In the genomic region with DNA sequence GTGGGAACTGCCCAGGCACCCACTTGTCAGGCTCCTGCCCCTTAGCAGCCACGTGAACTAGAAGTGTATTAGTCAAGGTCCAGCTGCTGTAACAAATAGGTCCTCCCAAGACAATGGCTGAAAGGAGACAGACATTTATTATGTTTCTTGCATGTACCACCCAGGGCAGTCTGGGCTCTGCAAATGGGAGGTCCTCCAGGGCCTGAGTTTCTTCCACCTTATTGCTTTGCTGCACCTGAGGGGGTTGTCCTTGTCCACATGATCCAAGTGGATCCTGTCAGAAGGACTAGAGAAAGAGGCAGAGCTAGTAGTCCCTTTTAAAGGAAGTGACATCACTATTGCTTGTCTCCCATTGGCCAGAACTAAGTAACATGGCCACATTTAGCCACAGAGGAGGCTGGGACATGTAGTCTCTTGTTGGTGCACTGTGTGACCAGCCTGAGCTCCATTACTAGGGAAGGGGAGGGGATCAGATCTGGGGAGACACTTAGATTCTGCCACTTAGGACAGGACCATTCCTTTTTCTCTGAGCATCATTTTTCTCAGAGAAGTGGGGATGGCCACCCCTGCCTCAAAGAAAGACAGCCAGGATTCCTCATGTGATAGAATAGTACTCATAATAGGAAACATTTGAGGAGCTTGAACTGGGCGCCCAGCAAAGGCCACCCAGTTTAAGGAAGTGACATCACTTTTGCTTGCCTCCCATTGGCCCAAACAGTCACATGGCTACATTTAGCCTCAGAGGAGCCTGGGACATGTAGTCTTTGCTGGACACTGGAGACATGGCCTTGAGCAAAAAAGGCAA, we compare ENCODE assay signal across 8 cellular contexts. TPM values are rescaled to one million over a fixed set of nuclear protein-coding genes. Genes with fewer than 3 reads are reported as not detected.
A peak's percentile ranks its signal among the peaks of the same experiment; 100 is the strongest.
DNase-seq lines count a peak whose midpoint lies in the region; ATAC-seq and TF ChIP-seq lines count a peak whose summit lies in the region.

No MANE protein-coding gene starts in this region.

- TF ChIP-seq CTCF in MCF 10A (IDR thresholded peaks at IDR 0.05; ENCODE audit: unreplicated experiment) (no peak), breast epithelium (IDR thresholded peaks at IDR 0.05) (no peak), chondrocyte (IDR thresholded peaks at IDR 0.05) (no peak)

- CTCF ChIA-PET in MCF 10A (lab: Yijun Ruan, JAX): interaction anchor here (0.6 to 1.2 kb wide), 5 partner anchors 18 to 643 kb away, joined by 3 to 4 read pairs (median 3); a partner anchor contains a TSS
- CTCF ChIA-PET in activated CD4-positive, alpha-beta memory T cell treated with anti-CD3 and anti-CD28 coated beads for 36 hours (lab: Charles Lee): interaction anchor here (0.6 to 1.7 kb wide), 5 partner anchors 14 to 1156 kb away, joined by 3 to 4 read pairs (median 3); a partner anchor contains a TSS

- TF ChIP-seq POLR2A in breast epithelium (IDR thresholded peaks at IDR 0.05): no peak

- BruUV-seq in MCF 10A (replicated peaks; lab: Mats Ljungman, UMichigan): no TSS peak

- H3K27ac Mint-ChIP-seq in MCF 10A (ENCODE audit: low read depth, unreplicated experiment) (no peak overlapping the region), chondrocyte (ENCODE audit: unreplicated experiment) (no peak overlapping the region)
- peak overlapping the region; percentile 51 for H3K27ac Mint-ChIP-seq in activated CD4-positive, alpha-beta memory T cell treated with anti-CD3 and anti-CD28 coated beads for 36 hours

- DNase-seq in MCF 10A (ENCODE audit: unreplicated experiment) (peak; percentile 48), breast epithelium (ENCODE audit: low spot score in 2 of 2) (no peak), NCI-H2171 (lab: John Stamatoyannopoulos, UW) (peak; percentile 47), iPS-NIHi11 (ENCODE audit: low spot score) (peak; percentile 64), chondrocyte (ENCODE audit: low spot score) (no peak)
- DNase-seq in activated CD4-positive, alpha-beta memory T cell treated with anti-CD3 and anti-CD28 coated beads for 36 hours: peak; percentile 56

- H3K27me3 Mint-ChIP-seq in MCF 10A (ENCODE audit: insufficient read depth, unreplicated experiment): no peaks in the 10 kb centered on the region
- no peaks in the 10 kb centered on the region for H3K27me3 Mint-ChIP-seq in activated CD4-positive, alpha-beta memory T cell treated with anti-CD3 and anti-CD28 coated beads for 36 hours
- no peaks in the 10 kb centered on the region for H3K27me3 Mint-ChIP-seq in chondrocyte (ENCODE audit: low read depth)

- peaks cover 0 to 6% of the 10 kb centered on the region in 2 donors for H3K9me3 ChIP-seq in breast epithelium

- H3K36me3 Mint-ChIP-seq in MCF 10A (ENCODE audit: insufficient read depth, unreplicated experiment) (peaks cover 69% of the 10 kb centered on the region), chondrocyte (ENCODE audit: low read depth) (peaks cover 39% of the 10 kb centered on the region)
- peaks cover 34% of the 10 kb centered on the region for H3K36me3 Mint-ChIP-seq in activated CD4-positive, alpha-beta memory T cell treated with anti-CD3 and anti-CD28 coated beads for 36 hours

- H3K4me1 ChIP-seq in breast epithelium: no peaks in the 10 kb centered on the region

- ATAC-seq in HG02623 (IDR thresholded peaks at IDR 0.05; ENCODE audit: unreplicated experiment): no peak
- no peak for ATAC-seq in GM21717 (IDR thresholded peaks at IDR 0.05; ENCODE audit: unreplicated experiment)

- intact Hi-C loops in MCF 10A (cut with micrococcal nuclease): no loop called here
- intact Hi-C loops in breast epithelium (cut with DNase I; ENCODE audit: low total_unique reads): no loop called here
- intact Hi-C loops in activated CD4-positive, alpha-beta memory T cell treated with anti-CD3 and anti-CD28 coated beads for 36 hours (cut with micrococcal nuclease): no loop called here

- H3K4me3 Mint-ChIP-seq in MCF 10A (ENCODE audit: unreplicated experiment): no peak overlapping the region
- H3K4me3 Mint-ChIP-seq in activated CD4-positive, alpha-beta memory T cell treated with anti-CD3 and anti-CD28 coated beads for 36 hours: no peak overlapping the region
- no peak overlapping the region for H3K4me3 Mint-ChIP-seq in chondrocyte (ENCODE audit: unreplicated experiment)

- peaks cover 7% of the 10 kb centered on the region for H3K36me3 ChIP-seq in breast epithelium

- H3K27ac ChIP-seq in breast epithelium: no peak overlapping the region

- no peak overlapping the region for H3K4me3 ChIP-seq in breast epithelium

- no peaks in the 10 kb centered on the region for H3K4me1 Mint-ChIP-seq in MCF 10A (ENCODE audit: insufficient read depth, unreplicated experiment)
- no peaks in the 10 kb centered on the region for H3K4me1 Mint-ChIP-seq in activated CD4-positive, alpha-beta memory T cell treated with anti-CD3 and anti-CD28 coated beads for 36 hours (ENCODE audit: low read depth)
- no peaks in the 10 kb centered on the region for H3K4me1 Mint-ChIP-seq in chondrocyte (ENCODE audit: low read depth)

- no peaks in the 10 kb centered on the region for H3K27me3 ChIP-seq in breast epithelium

- POLR2A ChIA-PET in MCF 10A (lab: Yijun Ruan, JAX): no interaction called here
- POLR2A ChIA-PET in activated CD4-positive, alpha-beta memory T cell treated with anti-CD3 and anti-CD28 coated beads for 36 hours (lab: Charles Lee): interaction anchor here (0.6 kb wide), 1 partner anchor 12 kb away, joined by 5 read pairs; no protein-coding TSS in a partner anchor

- no peaks in the 10 kb centered on the region for H3K9me3 Mint-ChIP-seq in MCF 10A (ENCODE audit: unreplicated experiment)
- peaks cover 7% of the 10 kb centered on the region for H3K9me3 Mint-ChIP-seq in activated CD4-positive, alpha-beta memory T cell treated with anti-CD3 and anti-CD28 coated beads for 36 hours
- H3K9me3 Mint-ChIP-seq in chondrocyte (ENCODE audit: low read depth): peaks cover 4% of the 10 kb centered on the region

RNA-seq across cellular contexts. Expression of a gene that starts 15.1 kb away (rescaled TPM):
- total RNA-seq in MCF 10A (2022): 36.7 and 37.1 TPM in 2 replicates
- 10 to 100 TPM; 16.6 to 50.1 (median 43.6) TPM for total RNA-seq in breast epithelium
- total RNA-seq in activated CD4-positive, alpha-beta memory T cell treated with anti-CD3 and anti-CD28 coated beads for 36 hours: 10 to 100 TPM; 25.8 to 31.0 TPM
- total RNA-seq in chondrocyte: 33.7 to 42.9 TPM (median 35.2 TPM) in 3 replicates

RNA-seq across cellular contexts. Expression of a gene that starts 15.2 kb away (rescaled TPM):
- total RNA-seq in MCF 10A (2022): 0.75 and 1.8 TPM in 2 replicates
- total RNA-seq in breast epithelium: 1 to 10 TPM; 1.3 to 6.3 (median 1.6) TPM
- 1 to 10 TPM; 7.7 to 9.0 TPM for total RNA-seq in activated CD4-positive, alpha-beta memory T cell treated with anti-CD3 and anti-CD28 coated beads for 36 hours
- 2.9 to 3.5 TPM (median 3.0 TPM) in 3 replicates for total RNA-seq in chondrocyte

RNA-seq across cellular contexts. Expression of a gene that starts 17.1 kb away (rescaled TPM):
- total RNA-seq in MCF 10A (2022) (0.25 and 0.51 TPM in 2 replicates), breast epithelium (1 to 10 TPM in 2 of 3 donors, under 1 TPM in 1; 0.80 to 8.8 (median 2.3) TPM), chondrocyte (5.7 to 8.9 TPM (median 8.7 TPM) in 3 replicates)
- total RNA-seq in activated CD4-positive, alpha-beta memory T cell treated with anti-CD3 and anti-CD28 coated beads for 36 hours: under 1 TPM; 0.34 to 0.50 TPM

RNA-seq across cellular contexts. Expression of a gene that starts 31.2 kb away (rescaled TPM):
- total RNA-seq in MCF 10A (2022) (17.6 and 19.3 TPM in 2 replicates), breast epithelium (10 to 100 TPM; 13.4 to 22.7 (median 19.0) TPM), chondrocyte (20.7 to 21.5 TPM (median 21.0 TPM) in 3 replicates)
- 10 to 100 TPM; 67.0 to 72.0 TPM for total RNA-seq in activated CD4-positive, alpha-beta memory T cell treated with anti-CD3 and anti-CD28 coated beads for 36 hours

RNA-seq across cellular contexts. Expression of a gene that starts 44.2 kb away (rescaled TPM):
- total RNA-seq in MCF 10A (2022) (not detected in 2 replicates), breast epithelium (not detected), chondrocyte (4.4 to 6.7 TPM (median 4.7 TPM) in 3 replicates)
- 1 to 10 TPM; 1.1 to 2.7 TPM for total RNA-seq in activated CD4-positive, alpha-beta memory T cell treated with anti-CD3 and anti-CD28 coated beads for 36 hours

Comparison
In these comparisons a context has a peak if more than half of its experiments do, and no peak if none do; other contexts are left out.
1. DNase-seq: peak in MCF 10A (single experiment), NCI-H2171 (single experiment), activated CD4-positive, alpha-beta memory T cell treated with anti-CD3 and anti-CD28 coated beads for 36 hours (single experiment) and iPS-NIHi11 (single experiment); none in breast epithelium (0 of 2) and chondrocyte (single experiment).